Comparison of ENCODE assay signal across 1 cellular context in the genomic region with DNA sequence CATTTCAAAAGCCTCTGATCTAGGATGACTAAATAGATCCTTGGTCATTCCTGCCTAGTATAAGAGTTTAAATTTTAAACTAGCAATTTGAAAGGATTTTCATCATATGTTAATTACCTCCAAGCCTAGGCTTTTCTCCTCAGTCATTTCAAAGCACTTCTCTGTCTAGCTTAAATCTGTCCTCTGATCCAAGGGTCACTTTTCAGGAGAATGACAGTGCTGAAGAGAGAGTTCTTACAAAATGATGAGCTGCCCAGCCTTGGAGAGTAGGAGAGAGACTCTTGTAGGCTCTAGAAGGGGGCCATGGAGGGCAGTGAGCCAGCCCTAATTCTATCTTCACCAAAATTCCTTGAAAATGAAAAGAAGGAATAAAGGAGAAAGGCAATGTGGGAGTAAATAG.
TF ChIP-seq lines count a peak whose summit lies in the region.

No MANE protein-coding gene starts in this region.

TF ChIP-seq in IMR-90, 13 proteins besides CTCF, POLR2A, EP300 and RAD21:
- TF ChIP-seq MAFK (IDR thresholded peaks at IDR 0.05; ENCODE audit: low read depth, low read length), result no peak
- TF ChIP-seq FOS (IDR thresholded peaks at IDR 0.05; ENCODE audit: low read depth, low read length), result no peak
- no peak for TF ChIP-seq CEBPB (IDR thresholded peaks at IDR 0.05; ENCODE audit: low read depth, low read length)
- TF ChIP-seq RFX5 (IDR thresholded peaks at IDR 0.05; ENCODE audit: low read depth, low read length), result no peak
- TF ChIP-seq MXI1 (IDR thresholded peaks at IDR 0.05; ENCODE audit: borderline replicate concordance, low read depth, low read length), result no peak
